In genomic region chr10:13608246-13608853, GRCh38 we compare ENCODE assay signal across 19 cellular contexts. TPM values are rescaled to one million over a fixed set of nuclear protein-coding genes. Genes with fewer than 3 reads are reported as not detected.
DNase-seq lines count a peak whose midpoint lies in the region; ATAC-seq, FAIRE-seq and TF ChIP-seq lines count a peak whose summit lies in the region.
"Had no signal": no experiment of that assay in that cellular context is flagged by ENCODE, and none has a peak within 500 bp of the region (broad histone marks: within the 10 kb centered on the region; RNA-seq: fewer than 3 reads in every experiment).

No MANE protein-coding gene starts in this region.

- H3K27ac ChIP-seq in HUES6 (ENCODE audit: low read depth, low read length) (no peak overlapping the region), substantia nigra (ENCODE audit: low read depth, low read length, poor library complexity, severe bottlenecking) (peak overlapping the region; percentile 24), transverse colon (no peak overlapping the region), HepG2 (ENCODE audit: extremely low read length, insufficient read depth, low read length) (no peak overlapping the region)
- H3K27ac ChIP-seq: KMS-11, SJSA1 had no signal

- TF ChIP-seq CTCF in brain (conservative IDR thresholded peaks at IDR 0.05) (no peak), transverse colon (IDR thresholded peaks at IDR 0.05) (no peak), HepG2 (CRISPR knock-in tag; IDR thresholded peaks at IDR 0.05) (no peak)

- H3K36me3 ChIP-seq in HUES6 (ENCODE audit: control insufficient read depth, insufficient read depth, low read length) (peaks cover 26% of the 10 kb centered on the region), transverse colon (peaks cover 0 to 54% (median 15%) of the 10 kb centered on the region in 4 donors), HepG2 (replicated peaks in 1 of 2; ENCODE audit: control insufficient read depth in 1 of 2, insufficient read depth in 2 of 2, low read length in 2 of 2) (peaks cover 4 to 29% of the 10 kb centered on the region in 2 experiments; a peak in 2 of 5 replicates)

- H2AFZ ChIP-seq in HepG2 (ENCODE audit: low read length): no peak overlapping the region

- TF ChIP-seq POLR2A in transverse colon (IDR thresholded peaks at IDR 0.05) (no peak), HepG2 (IDR thresholded peaks at IDR 0.05; ENCODE audit: insufficient read depth in 1 of 2, low read depth in 2 of 2, low read length in 2 of 2) (no peak)

- peak overlapping the region in 3 of 5 experiments; percentile 6 to 72 (median 72) for H3K27ac Mint-ChIP-seq in brain
- H3K27ac Mint-ChIP-seq: activated naive CD4-positive, alpha-beta T cell treated with anti-CD3 and anti-CD28 coated beads, Interleukin-2, amount 50 U/mL, for 24 hours; B cell; stimulated activated naive CD8-positive, alpha-beta T cell treated with anti-CD3 and anti-CD28 coated beads, Interleukin-15, Interleukin-2, amounts not matched to agents 100 ng/mL and 50 ng/mL, for 24 hours had no signal

- no peak for TF ChIP-seq RAD21 in HepG2 (CRISPR knock-in tag; IDR thresholded peaks at IDR 0.05)

- TF ChIP-seq EP300 in transverse colon (IDR thresholded peaks at IDR 0.05; ENCODE audit: low read depth) (no peak), HepG2 (IDR thresholded peaks at IDR 0.05; ENCODE audit: low read depth in 2 of 2, low read length in 2 of 2) (no peak), HepG2 (CRISPR knock-in tag; IDR thresholded peaks at IDR 0.05; ENCODE audit: borderline replicate concordance) (no peak)

- POLR2A ChIA-PET in HepG2 (lab: Yijun Ruan, JAX): no interaction called here

- H3K9ac ChIP-seq in HUES6 (ENCODE audit: low read length) (peak overlapping the region; percentile 12), HepG2 (ENCODE audit: insufficient read depth, low read depth, low read length) (no peak overlapping the region)
- H3K9ac ChIP-seq: KMS-11 had no signal

- H3K4me3 ChIP-seq in HUES6 (ENCODE audit: low read depth, low read length) (no peak overlapping the region), transverse colon (no peak overlapping the region), HepG2 (replicated peaks in 1 of 3; ENCODE audit: insufficient read depth in 1 of 3, low read depth in 2 of 3, low read length in 3 of 3) (no peak overlapping the region)
- H3K4me3 ChIP-seq: SJSA1 had no signal

- no TSS peak for BruUV-seq in HepG2 (replicated peaks; lab: Mats Ljungman, UMichigan)

- no peak overlapping the region for H3K4me3 Mint-ChIP-seq in brain
- H3K4me3 Mint-ChIP-seq: activated naive CD4-positive, alpha-beta T cell treated with anti-CD3 and anti-CD28 coated beads, Interleukin-2, amount 50 U/mL, for 24 hours; B cell; central memory CD8-positive, alpha-beta T cell; stimulated activated naive CD8-positive, alpha-beta T cell treated with anti-CD3 and anti-CD28 coated beads, Interleukin-15, Interleukin-2, amounts not matched to agents 100 ng/mL and 50 ng/mL, for 24 hours had no signal

- H3K79me2 ChIP-seq in HepG2 (ENCODE audit: insufficient read depth, low read length): no peaks in the 10 kb centered on the region

- H4K20me1 ChIP-seq in HepG2 (ENCODE audit: insufficient read depth, low read length): no peaks in the 10 kb centered on the region

- no peaks in the 10 kb centered on the region for H3K27me3 Mint-ChIP-seq in brain
- H3K27me3 Mint-ChIP-seq: activated naive CD4-positive, alpha-beta T cell treated with anti-CD3 and anti-CD28 coated beads, Interleukin-2, amount 50 U/mL, for 24 hours; B cell; central memory CD8-positive, alpha-beta T cell; stimulated activated naive CD8-positive, alpha-beta T cell treated with anti-CD3 and anti-CD28 coated beads, Interleukin-15, Interleukin-2, amounts not matched to agents 100 ng/mL and 50 ng/mL, for 24 hours had no signal

- H3K4me1 ChIP-seq in HUES6 (ENCODE audit: control insufficient read depth, insufficient read depth, low read length): no peaks in the 10 kb centered on the region
- H3K4me1 ChIP-seq in transverse colon: no peaks in the 10 kb centered on the region
- no peaks in the 10 kb centered on the region for H3K4me1 ChIP-seq in HepG2 (ENCODE audit: insufficient read depth, low read length)
- H3K4me1 ChIP-seq: SJSA1 had no signal

- no peak overlapping the region for H3K4me2 ChIP-seq in HepG2 (ENCODE audit: low read depth, low read length)
- H3K4me2 ChIP-seq: KMS-11 had no signal

- in situ Hi-C loops in transverse colon (cut with MboI; ENCODE audit: low pct_ligation_motif_present in 1 of 4, low pct_unique_long_range_greater_than_20kb in 1 of 4, low sequenced_read_pairs in 3 of 4) (no loop called here), HepG2 (cut with HindIII; ENCODE audit: extremely low pct_ligation_motif_present, low pct_unique_long_range_greater_than_20kb) (no loop called here)

- H3K9me3 Mint-ChIP-seq in brain: no peaks in the 10 kb centered on the region
- H3K9me3 Mint-ChIP-seq: activated naive CD4-positive, alpha-beta T cell treated with anti-CD3 and anti-CD28 coated beads, Interleukin-2, amount 50 U/mL, for 24 hours; central memory CD8-positive, alpha-beta T cell; stimulated activated naive CD8-positive, alpha-beta T cell treated with anti-CD3 and anti-CD28 coated beads, Interleukin-15, Interleukin-2, amounts not matched to agents 100 ng/mL and 50 ng/mL, for 24 hours had no signal

- intact Hi-C loops in transverse colon (cut with DNase I; ENCODE audit: low total_unique reads) (loop anchor here (10.0 kb wide), 1 partner anchor 1464 kb away; no protein-coding TSS in a partner anchor), HepG2 (cut with micrococcal nuclease; ENCODE audit: unreplicated experiment) (no loop called here)

- peaks cover 41% of the 10 kb centered on the region for H3K36me3 Mint-ChIP-seq in brain

- ATAC-seq in HepG2: no peak

- H3K9me3 ChIP-seq in HUES6 (ENCODE audit: control insufficient read depth, insufficient read depth, low read depth, low read length) (no peaks in the 10 kb centered on the region), transverse colon (no peaks in the 10 kb centered on the region), HepG2 (ENCODE audit: low read length) (no peaks in the 10 kb centered on the region)
- H3K9me3 ChIP-seq: SJSA1 had no signal

- peaks cover 30% of the 10 kb centered on the region for H3K4me1 Mint-ChIP-seq in brain
- H3K4me1 Mint-ChIP-seq: activated naive CD4-positive, alpha-beta T cell treated with anti-CD3 and anti-CD28 coated beads, Interleukin-2, amount 50 U/mL, for 24 hours; B cell had no signal

- FAIRE-seq in HepG2 (lab: Jason Lieb, UNC): no peak
- FAIRE-seq: endometrium, islet of Langerhans had no signal

- H3K27me3 ChIP-seq in HUES6 (ENCODE audit: control insufficient read depth, insufficient read depth, low read length): no peaks in the 10 kb centered on the region
- H3K27me3 ChIP-seq in transverse colon: no peaks in the 10 kb centered on the region
- no peaks in the 10 kb centered on the region for H3K27me3 ChIP-seq in HepG2 (ENCODE audit: control insufficient read depth in 1 of 2, insufficient read depth in 2 of 2, low read length in 2 of 2)
- H3K27me3 ChIP-seq: SJSA1 had no signal

- CTCF ChIA-PET in HepG2 (lab: Yijun Ruan, JAX; ENCODE audit: low intra/inter-chr PET ratio, low total read pairs): no interaction called here

- DNase-seq in medulla oblongata (ENCODE audit: extremely low spot score): peak; percentile 70
- DNase-seq in substantia nigra (lab: John Stamatoyannopoulos, UW): peak in 16 of 49 donors; percentile 6 to 46 (median 14)
- no peak for DNase-seq in transverse colon
- DNase-seq in GM03348 (ENCODE audit: low spot score): no peak
- DNase-seq in HepG2 (ENCODE audit: low spot score): no peak
- DNase-seq: activated CD4-positive, alpha-beta T cell treated with anti-CD3 and anti-CD28 coated beads, Interleukin-2, amount 50 U/mL, for 1 hour; DMS153; NCI-H1417; NCI-H2227 treated with DMSO at 0.1 percent for 48 hours had no signal

- 86 to 91% methylated on average over 3 to 8 of the region's 8 CpGs for WGBS in transverse colon (ENCODE audit: low coverage in 1 of 2), 2 donors
- WGBS in HepG2 (ENCODE audit: low lambda C conversion rate): 97% methylated on average over 8 of the region's 8 CpGs

TF ChIP-seq in HepG2, 621 proteins besides CTCF, POLR2A, EP300 and RAD21 (continues in another document):
- TF ChIP-seq DDIT3 (CRISPR knock-in tag; IDR thresholded peaks at IDR 0.05): no peak
- TF ChIP-seq ZNF34 (CRISPR knock-in tag; IDR thresholded peaks at IDR 0.05; ENCODE audit: borderline replicate concordance): no peak

RNA-seq across cellular contexts. Expression of gene PRPF18, which starts 21.6 kb away (rescaled TPM):
- polyA plus RNA-seq in brain (ENCODE audit: insufficient read depth, low read depth, low replicate concordance) (19.6 TPM), HepG2 (2011; rRNA removed) (4.4 and 6.1 TPM in 2 replicates)
- total RNA-seq in transverse colon (10 to 100 TPM; 19.8 to 42.4 (median 32.3) TPM), HepG2 (2016; rRNA removed; fragmentation: Illumina TruSeq; extraction: Trizol) (17.2 and 24.7 TPM in 2 replicates)
- total RNA-seq in HepG2 (2016; cell fraction: cytosol; rRNA removed; fragmentation: Illumina TruSeq; extraction: Trizol; ENCODE audit: low read depth): 7.8 and 9.1 TPM in 2 replicates
- total RNA-seq in HepG2 (2016; cell fraction: insoluble cytoplasmic fraction; rRNA removed; fragmentation: Illumina TruSeq; extraction: Trizol): 21.2 and 25.5 TPM in 2 replicates
- 12.4 and 13.8 TPM in 2 replicates for total RNA-seq in HepG2 (2016; cell fraction: membrane; rRNA removed; fragmentation: Illumina TruSeq; extraction: Trizol)
- 18.7 and 19.1 TPM in 2 replicates for total RNA-seq in HepG2 (2016; cell fraction: nucleus; rRNA removed; fragmentation: Illumina TruSeq; extraction: Trizol)
- polyA plus RNA-seq in HepG2 (2011; cell fraction: cytosol; rRNA removed): 3.0 and 3.7 TPM in 2 replicates
- 4.5 and 6.1 TPM in 2 replicates for polyA plus RNA-seq in HepG2 (2011; cell fraction: nucleus; rRNA removed)
- 7.6 and 9.8 TPM in 2 replicates for polyA plus RNA-seq in HepG2 (2012)
- 5.7 and 7.2 TPM in 2 replicates for polyA plus RNA-seq in HepG2 (2016; cell fraction: cytosol; fragmentation: Illumina TruSeq; extraction: Trizol; ENCODE audit: low read depth)
- polyA plus RNA-seq in HepG2 (2016; cell fraction: insoluble cytoplasmic fraction; fragmentation: Illumina TruSeq; extraction: Trizol; ENCODE audit: low read depth): 20.8 and 21.3 TPM in 2 replicates
- polyA plus RNA-seq in HepG2 (2016; cell fraction: membrane; fragmentation: Illumina TruSeq; extraction: Trizol; ENCODE audit: low read depth): 7.3 and 9.4 TPM in 2 replicates
- 11.4 and 11.7 TPM in 2 replicates for polyA plus RNA-seq in HepG2 (2016; cell fraction: nucleus; fragmentation: Illumina TruSeq; extraction: Trizol; ENCODE audit: insufficient read depth, low read depth)
- 0.80 and 2.3 TPM in 2 replicates for polyA minus RNA-seq in HepG2 (2011; rRNA and poly(A)+ RNA removed; ENCODE audit: low replicate concordance)
- 2.6 and 4.7 TPM in 2 replicates for polyA minus RNA-seq in HepG2 (2011; cell fraction: cytosol; rRNA and poly(A)+ RNA removed)
- polyA minus RNA-seq in HepG2 (2011; cell fraction: nucleus; rRNA and poly(A)+ RNA removed): 28.2 and 32.6 TPM in 2 replicates
